In the genomic region with DNA sequence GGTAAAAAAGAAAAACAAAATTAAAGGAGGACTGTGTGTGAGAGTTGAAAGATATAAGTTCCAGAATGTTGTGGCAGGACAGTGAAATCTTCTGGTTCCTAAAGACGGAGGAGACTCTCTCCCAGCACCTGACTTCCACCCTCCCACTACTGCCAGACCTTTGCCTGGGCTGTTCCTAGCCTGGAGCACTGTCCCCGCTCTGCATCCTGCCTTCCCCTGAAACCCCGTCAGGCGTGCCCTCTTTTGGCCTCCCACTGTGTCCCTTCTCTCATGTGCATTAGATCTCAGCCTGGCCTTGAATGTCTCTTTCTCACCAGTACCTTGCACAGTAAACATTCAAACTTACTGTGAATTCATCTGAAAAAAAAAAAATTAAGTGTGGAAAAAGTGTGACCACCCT, we compare ENCODE assay signal across 20 cellular contexts.
"Had no signal": no experiment of that assay in that cellular context is flagged by ENCODE, and none has a peak within 500 bp of the region (broad histone marks: within the 10 kb centered on the region; RNA-seq: fewer than 3 reads in every experiment).

No MANE protein-coding gene starts in this region.

- H3K4me3 ChIP-seq: cardiac muscle cell, dorsolateral prefrontal cortex, sigmoid colon, thoracic aorta, upper lobe of left lung had no signal

- H3K4me1 ChIP-seq: sigmoid colon, upper lobe of left lung had no signal

- ATAC-seq: activated CD8-positive, alpha-beta T cell treated with anti-CD3 and anti-CD28 coated beads, Interleukin-2, amount 10 ng/mL, durations not matched to agents 7 days and 5 days; activated T-cell treated with anti-CD3 and anti-CD28 coated beads, Interleukin-2, amount 50 U/mL, for 4 hours; naive thymus-derived CD4-positive, alpha-beta T cell; stimulated activated naive B cell treated with anti-CD40 and anti-IgM and Interleukin-4, amounts not matched to agents 10 μg/mL and 1 μg/mL and 100 μg/mL, for 72 hours had no signal

- H3K27me3 Mint-ChIP-seq: activated B cell treated with CpG ODN at 0.5 μM for 24 hours; activated naive CD8-positive, alpha-beta T cell; naive thymus-derived CD4-positive, alpha-beta T cell; stimulated activated naive B cell treated with anti-CD40 and anti-IgM and Interleukin-4, amounts not matched to agents 10 μg/mL and 1 μg/mL and 100 μg/mL, for 72 hours had no signal

- DNase-seq: activated B cell treated with CpG ODN at 0.5 μM for 24 hours; activated CD4-positive, alpha-beta T cell treated with anti-CD3 and anti-CD28 coated beads for 4 hours; activated CD8-positive, alpha-beta T cell treated with anti-CD3 and anti-CD28 coated beads, Interleukin-2, amount 10 ng/mL, durations not matched to agents 7 days and 5 days; activated effector memory CD4-positive, alpha-beta T cell treated with Interleukin-2 at 50 U/mL for 16 hours; activated T-cell treated with anti-CD3 and anti-CD28 coated beads, Interleukin-2, amount 50 U/mL, for 4 hours; dorsolateral prefrontal cortex; foreskin melanocyte; glutamatergic neuron; hippocampal formation; mesenchymal stem cell; naive thymus-derived CD4-positive, alpha-beta T cell; sigmoid colon; stimulated activated CD4-positive, alpha-beta T cell treated with anti-CD3 and anti-CD28 coated beads, Interleukin-4, amount 100 ng/mL, for 4 hours; stimulated activated naive B cell treated with anti-CD40 and anti-IgM and Interleukin-4, amounts not matched to agents 10 μg/mL and 1 μg/mL and 100 μg/mL, for 72 hours; upper lobe of left lung had no signal

- H3K4me1 Mint-ChIP-seq: activated B cell treated with CpG ODN at 0.5 μM for 24 hours; stimulated activated naive B cell treated with anti-CD40 and anti-IgM and Interleukin-4, amounts not matched to agents 10 μg/mL and 1 μg/mL and 100 μg/mL, for 72 hours had no signal

- H3K27ac Mint-ChIP-seq: activated B cell treated with CpG ODN at 0.5 μM for 24 hours; activated CD8-positive, alpha-beta T cell treated with anti-CD3 and anti-CD28 coated beads, Interleukin-2, amount 10 ng/mL, durations not matched to agents 7 days and 5 days; activated naive CD8-positive, alpha-beta T cell; stimulated activated naive B cell treated with anti-CD40 and anti-IgM and Interleukin-4, amounts not matched to agents 10 μg/mL and 1 μg/mL and 100 μg/mL, for 72 hours; T-helper 1 cell treated with Interleukin-12 subunit alpha and Interleukin-12 subunit beta and Interleukin-4 antibody, amounts not matched to agents 30 μg/mL and 1 μg/mL, for 36 hours had no signal

- H3K27me3 ChIP-seq: cardiac muscle cell, dorsolateral prefrontal cortex, neutrophil, sigmoid colon, upper lobe of left lung had no signal

- H3K27ac ChIP-seq: cardiac muscle cell, dorsolateral prefrontal cortex, neutrophil, sigmoid colon, thoracic aorta, upper lobe of left lung had no signal

- H3K4me3 Mint-ChIP-seq: activated B cell treated with CpG ODN at 0.5 μM for 24 hours; activated CD8-positive, alpha-beta T cell treated with anti-CD3 and anti-CD28 coated beads, Interleukin-2, amount 10 ng/mL, durations not matched to agents 7 days and 5 days; activated naive CD8-positive, alpha-beta T cell; activated T-cell treated with anti-CD3 and anti-CD28 coated beads, Interleukin-2, amount 50 U/mL, for 4 hours; naive thymus-derived CD4-positive, alpha-beta T cell; stimulated activated naive B cell treated with anti-CD40 and anti-IgM and Interleukin-4, amounts not matched to agents 10 μg/mL and 1 μg/mL and 100 μg/mL, for 72 hours; T-helper 1 cell treated with Interleukin-12 subunit alpha and Interleukin-12 subunit beta and Interleukin-4 antibody, amounts not matched to agents 30 μg/mL and 1 μg/mL, for 36 hours had no signal

- H3K9me3 ChIP-seq: neutrophil, sigmoid colon, thoracic aorta, upper lobe of left lung had no signal

- H3K9me3 Mint-ChIP-seq: activated B cell treated with CpG ODN at 0.5 μM for 24 hours; activated T-cell treated with anti-CD3 and anti-CD28 coated beads, Interleukin-2, amount 50 U/mL, for 4 hours; stimulated activated naive B cell treated with anti-CD40 and anti-IgM and Interleukin-4, amounts not matched to agents 10 μg/mL and 1 μg/mL and 100 μg/mL, for 72 hours; T-helper 1 cell treated with Interleukin-12 subunit alpha and Interleukin-12 subunit beta and Interleukin-4 antibody, amounts not matched to agents 30 μg/mL and 1 μg/mL, for 36 hours had no signal
